In genomic region chr14:89357655-89358297, GRCh38 we compare ENCODE assay signal across 1 cellular context.
TF ChIP-seq lines count a peak whose summit lies in the region.

No MANE protein-coding gene starts in this region.

TF ChIP-seq in HepG2, 621 proteins besides CTCF, POLR2A, EP300 and RAD21 (continued from another document):
- TF ChIP-seq CEBPG (CRISPR knock-in tag; IDR thresholded peaks at IDR 0.05) (0 out of 2 replicates have a peak, but pooled peaks have one; percentile 8), KDM5B (CRISPR knock-in tag; IDR thresholded peaks at IDR 0.05; ENCODE audit: borderline replicate concordance) (no peak), CEBPB (IDR thresholded peaks at IDR 0.05; ENCODE audit: borderline replicate concordance, low read depth, low read length) (peak; percentile 72; the same call in 1 of the 2 replicates)
